In the genomic region with DNA sequence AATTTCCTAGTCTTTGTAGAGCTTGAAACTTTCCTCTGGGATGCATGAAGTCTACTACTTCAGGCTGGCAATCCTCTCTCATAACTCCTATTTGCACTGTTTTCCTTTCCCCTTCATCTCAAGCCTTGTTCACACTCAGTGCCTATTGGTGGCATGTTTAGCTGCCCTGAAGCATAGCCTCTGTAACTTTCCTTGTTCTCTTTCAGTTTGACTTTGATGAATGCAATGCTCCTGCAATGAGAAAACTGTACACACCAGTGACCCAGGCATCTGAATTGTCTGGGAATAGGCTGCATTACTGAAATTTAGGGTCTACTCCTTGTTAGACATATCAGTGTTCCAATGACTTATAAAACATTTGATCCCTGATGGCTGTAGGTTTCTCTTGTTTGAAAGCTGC, we compare ENCODE assay signal across 16 cellular contexts.
DNase-seq lines count a peak whose midpoint lies in the region; ATAC-seq and TF ChIP-seq lines count a peak whose summit lies in the region.
"Had no signal": no experiment of that assay in that cellular context is flagged by ENCODE, and none has a peak within 500 bp of the region (broad histone marks: within the 10 kb centered on the region; RNA-seq: fewer than 3 reads in every experiment).

No MANE protein-coding gene starts in this region.

- no peaks in the 10 kb centered on the region for H3K36me3 Mint-ChIP-seq in WTC11
- H3K36me3 Mint-ChIP-seq in stimulated activated naive B cell treated with anti-CD40 and anti-IgM and Interleukin-4, amounts not matched to agents 10 μg/mL and 1 μg/mL and 100 μg/mL, for 72 hours: no peaks in the 10 kb centered on the region
- H3K36me3 Mint-ChIP-seq: CD4-positive, CD25-positive, alpha-beta regulatory T cell; CD8-positive, alpha-beta memory T cell had no signal

- TF ChIP-seq POLR2A in prostate gland (IDR thresholded peaks at IDR 0.05): no peak

- no peaks in the 10 kb centered on the region for H3K79me1 ChIP-seq in neuronal stem cell (ENCODE audit: low read depth, low read length)

- H3K4me2 ChIP-seq in neuronal stem cell (ENCODE audit: insufficient read depth, low read length, poor library complexity, severe bottlenecking): no peak overlapping the region

- no peak for ATAC-seq in WTC11
- no peak for ATAC-seq in stimulated activated naive B cell treated with anti-CD40 and anti-IgM and Interleukin-4, amounts not matched to agents 10 μg/mL and 1 μg/mL and 100 μg/mL, for 72 hours (replicated peaks)
- ATAC-seq: HCT116 had no signal

- no peak overlapping the region for H3K27ac ChIP-seq in HEK293 (ENCODE audit: extremely low read depth, low read depth, low read length)
- H3K27ac ChIP-seq in neuronal stem cell (replicated peaks; ENCODE audit: low read length): no peak overlapping the region
- no peak overlapping the region for H3K27ac ChIP-seq in prostate gland
- H3K27ac ChIP-seq: GM23248 had no signal

- TF ChIP-seq CTCF in HEK293 (tag by site-specific recombination; IDR thresholded peaks at IDR 0.05) (no peak), WTC11 (IDR thresholded peaks at IDR 0.05) (no peak), prostate gland (IDR thresholded peaks at IDR 0.05) (no peak)

- no peaks in the 10 kb centered on the region for H3K9me3 ChIP-seq in HEK293 (ENCODE audit: control insufficient read depth, insufficient read depth, low read depth, low read length)
- peaks cover 0 to 2% of the 10 kb centered on the region in 2 donors for H3K9me3 ChIP-seq in neuronal stem cell (replicated peaks in 1 of 2; ENCODE audit: control insufficient read depth in 2 of 2, insufficient read depth in 1 of 2, low read depth in 1 of 2, low read length in 2 of 2)
- no peaks in the 10 kb centered on the region for H3K9me3 ChIP-seq in prostate gland
- H3K9me3 ChIP-seq: BE2C, Caco-2 had no signal

- no peak overlapping the region for H3K18ac ChIP-seq in neuronal stem cell (ENCODE audit: low read length)

- CTCF ChIA-PET in HEK293 (lab: Yijun Ruan, JAX) (interaction anchor here (0.6 to 1.1 kb wide), 2 partner anchors 22 to 200 kb away, joined by 3 to 4 read pairs; no protein-coding TSS in a partner anchor), WTC11 (lab: Charles Lee) (no interaction called here)

- no peaks in the 10 kb centered on the region for H3K9me3 Mint-ChIP-seq in WTC11
- no peaks in the 10 kb centered on the region for H3K9me3 Mint-ChIP-seq in stimulated activated naive B cell treated with anti-CD40 and anti-IgM and Interleukin-4, amounts not matched to agents 10 μg/mL and 1 μg/mL and 100 μg/mL, for 72 hours

- no peaks in the 10 kb centered on the region for H3K27me3 Mint-ChIP-seq in WTC11 (ENCODE audit: low read depth)
- H3K27me3 Mint-ChIP-seq in stimulated activated naive B cell treated with anti-CD40 and anti-IgM and Interleukin-4, amounts not matched to agents 10 μg/mL and 1 μg/mL and 100 μg/mL, for 72 hours: peaks cover 0 to 6% of the 10 kb centered on the region in 2 donors

- no peak overlapping the region for H3K4ac ChIP-seq in neuronal stem cell (ENCODE audit: low read length)

- no peak overlapping the region for H2BK5ac ChIP-seq in neuronal stem cell (ENCODE audit: low read length)

- intact Hi-C loops in prostate gland (cut with DNase I): no loop called here

- POLR2A ChIA-PET in HEK293 (lab: Yijun Ruan, JAX) (no interaction called here), WTC11 (lab: Charles Lee) (no interaction called here)

- no peak overlapping the region for H2AK5ac ChIP-seq in neuronal stem cell (ENCODE audit: low read depth, low read length)

- H4K91ac ChIP-seq in neuronal stem cell (ENCODE audit: low read depth, low read length, poor library complexity): no peak overlapping the region

- H3K4me3 ChIP-seq in HEK293 (ENCODE audit: low read depth, low read length) (no peak overlapping the region), neuronal stem cell (ENCODE audit: low read length in 2 of 2) (no peak overlapping the region), prostate gland (no peak overlapping the region)
- H3K4me3 ChIP-seq: GM23248 had no signal

- no peak overlapping the region for H4K8ac ChIP-seq in neuronal stem cell (ENCODE audit: low read depth, low read length)

- no peak overlapping the region for H3K14ac ChIP-seq in neuronal stem cell (ENCODE audit: low read length)

- peaks cover 8% of the 10 kb centered on the region for H3K4me1 Mint-ChIP-seq in WTC11
- H3K4me1 Mint-ChIP-seq in stimulated activated naive B cell treated with anti-CD40 and anti-IgM and Interleukin-4, amounts not matched to agents 10 μg/mL and 1 μg/mL and 100 μg/mL, for 72 hours: no peaks in the 10 kb centered on the region
- H3K4me1 Mint-ChIP-seq: CD4-positive, CD25-positive, alpha-beta regulatory T cell; CD8-positive, alpha-beta memory T cell had no signal

- 0 out of 2 replicates have a peak overlapping the region, but pooled peaks have one; percentile 0 for H3K27ac Mint-ChIP-seq in WTC11
- H3K27ac Mint-ChIP-seq in stimulated activated naive B cell treated with anti-CD40 and anti-IgM and Interleukin-4, amounts not matched to agents 10 μg/mL and 1 μg/mL and 100 μg/mL, for 72 hours: no peak overlapping the region
- H3K27ac Mint-ChIP-seq: CD4-positive, CD25-positive, alpha-beta regulatory T cell; CD8-positive, alpha-beta memory T cell had no signal

- no peak overlapping the region for H3K23ac ChIP-seq in neuronal stem cell (ENCODE audit: low read depth, low read length, poor library complexity)

- H3K36me3 ChIP-seq in HEK293 (ENCODE audit: control insufficient read depth in 2 of 2, insufficient read depth in 1 of 2, low read length in 2 of 2) (no peaks in the 10 kb centered on the region), neuronal stem cell (replicated peaks in 1 of 2; ENCODE audit: control insufficient read depth in 2 of 2, insufficient read depth in 2 of 2, low read length in 2 of 2) (no peaks in the 10 kb centered on the region), prostate gland (no peaks in the 10 kb centered on the region)
- H3K36me3 ChIP-seq: BE2C had no signal

- no peak overlapping the region for H2BK12ac ChIP-seq in neuronal stem cell (ENCODE audit: low read length)

- no peak for DNase-seq in WTC11 (ENCODE audit: low spot score)
- peak; percentile 24 for DNase-seq in medulla oblongata (ENCODE audit: extremely low spot score)
- no peak for DNase-seq in neuronal stem cell (ENCODE audit: low spot score)
- no peak for DNase-seq in cortex of kidney (lab: John Stamatoyannopoulos, UW)
- no peak for DNase-seq in prostate gland (ENCODE audit: low spot score)
- no peak for DNase-seq in stimulated activated naive B cell treated with anti-CD40 and anti-IgM and Interleukin-4, amounts not matched to agents 10 μg/mL and 1 μg/mL and 100 μg/mL, for 72 hours
- DNase-seq in NAMALWA (ENCODE audit: low spot score): no peak
- DNase-seq: ACHN; BE2C; C1 segment of cervical spinal cord; Caco-2; CD4-positive, CD25-positive, alpha-beta regulatory T cell; CD8-positive, alpha-beta memory T cell; GM23248 had no signal

- H2AFZ ChIP-seq in neuronal stem cell (ENCODE audit: low read length): peak overlapping the region; percentile 48
- H2AFZ ChIP-seq: GM23248 had no signal

- H3K27me3 ChIP-seq in neuronal stem cell (ENCODE audit: control insufficient read depth in 3 of 3, insufficient read depth in 3 of 3, low read depth in 1 of 3, low read length in 3 of 3) (no peaks in the 10 kb centered on the region), prostate gland (replicated peaks; ENCODE audit: insufficient read depth) (no peaks in the 10 kb centered on the region)
- H3K27me3 ChIP-seq: BE2C had no signal

- no peak overlapping the region for H2BK120ac ChIP-seq in neuronal stem cell (ENCODE audit: low read depth, low read length)

- H3K4me1 ChIP-seq in HEK293 (ENCODE audit: control insufficient read depth, insufficient read depth, low read length) (peaks cover 3% of the 10 kb centered on the region), neuronal stem cell (ENCODE audit: control insufficient read depth in 2 of 2, insufficient read depth in 1 of 2, low read depth in 1 of 2, low read length in 2 of 2) (peaks cover 3 to 14% of the 10 kb centered on the region in 2 donors), prostate gland (replicated peaks) (no peaks in the 10 kb centered on the region)
- H3K4me1 ChIP-seq: BE2C had no signal

- no peak overlapping the region for H3K9ac ChIP-seq in neuronal stem cell (ENCODE audit: low read depth, low read length, poor library complexity)
- H3K9ac ChIP-seq: GM23248 had no signal

- H2BK15ac ChIP-seq in neuronal stem cell (ENCODE audit: low read length): no peak overlapping the region

- no peak overlapping the region for H3K4me3 Mint-ChIP-seq in WTC11
- no peak overlapping the region for H3K4me3 Mint-ChIP-seq in stimulated activated naive B cell treated with anti-CD40 and anti-IgM and Interleukin-4, amounts not matched to agents 10 μg/mL and 1 μg/mL and 100 μg/mL, for 72 hours
- H3K4me3 Mint-ChIP-seq: CD4-positive, CD25-positive, alpha-beta regulatory T cell; CD8-positive, alpha-beta memory T cell had no signal

TF ChIP-seq in HEK293, 187 proteins besides CTCF, POLR2A, EP300 and RAD21:
- peak; percentile 36; the same call in 1 of the 2 replicates for TF ChIP-seq ZBTB20 (tag by site-specific recombination; IDR thresholded peaks at IDR 0.05)
- TF ChIP-seq ZNF174 (tag by site-specific recombination; IDR thresholded peaks at IDR 0.05): no peak
- no peak for TF ChIP-seq SALL2 (tag by site-specific recombination; IDR thresholded peaks at IDR 0.05; ENCODE audit: borderline replicate concordance)

TF ChIP-seq in WTC11, 78 proteins besides CTCF, POLR2A, EP300 and RAD21 (continues in another document):
- TF ChIP-seq RORB (CRISPR knock-in tag; IDR thresholded peaks at IDR 0.05) (no peak), ZNF138 (CRISPR knock-in tag; conservative IDR thresholded peaks at IDR 0.05) (no peak), ZNF219 (CRISPR knock-in tag; IDR thresholded peaks at IDR 0.05; ENCODE audit: borderline replicate concordance) (no peak)
- TF ChIP-seq, protein P1, sequence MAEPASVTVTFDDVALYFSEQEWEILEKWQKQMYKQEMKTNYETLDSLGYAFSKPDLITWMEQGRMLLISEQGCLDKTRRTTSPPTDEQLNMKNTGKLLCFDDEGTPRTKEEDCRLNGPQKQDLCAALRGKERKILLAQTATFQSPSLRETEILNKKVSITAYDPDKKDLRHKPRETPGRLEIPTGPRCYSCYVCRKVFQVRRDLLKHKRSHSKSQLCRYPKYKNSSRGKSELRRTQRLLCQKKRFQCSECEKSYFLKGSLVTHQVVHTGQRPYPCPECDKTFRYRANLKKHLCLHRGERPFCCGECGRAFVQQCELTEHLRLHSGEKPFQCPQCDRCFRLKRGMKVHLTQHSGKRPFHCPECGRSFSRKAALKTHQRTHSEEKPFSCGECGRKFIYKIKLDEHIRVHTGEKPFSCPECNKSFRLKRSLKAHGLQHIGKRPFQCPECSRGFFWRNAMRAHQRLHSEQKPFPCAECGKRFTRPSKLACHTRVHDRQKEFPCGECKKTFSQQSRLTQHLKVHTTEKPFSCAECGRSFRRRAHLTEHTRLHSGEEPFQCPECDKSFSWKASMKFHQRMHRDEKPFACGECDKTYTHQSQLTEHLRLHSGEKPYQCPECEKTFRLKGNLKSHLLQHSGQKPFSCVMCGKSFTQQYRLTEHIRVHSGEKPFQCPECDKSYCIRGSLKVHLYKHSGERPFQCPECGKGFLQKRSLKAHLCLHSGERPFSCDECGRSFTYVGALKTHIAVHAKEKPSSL (CRISPR knock-in tag; conservative IDR thresholded peaks at IDR 0.05): no peak
